20 cellular contexts compared by ENCODE assay signal in the genomic region with DNA sequence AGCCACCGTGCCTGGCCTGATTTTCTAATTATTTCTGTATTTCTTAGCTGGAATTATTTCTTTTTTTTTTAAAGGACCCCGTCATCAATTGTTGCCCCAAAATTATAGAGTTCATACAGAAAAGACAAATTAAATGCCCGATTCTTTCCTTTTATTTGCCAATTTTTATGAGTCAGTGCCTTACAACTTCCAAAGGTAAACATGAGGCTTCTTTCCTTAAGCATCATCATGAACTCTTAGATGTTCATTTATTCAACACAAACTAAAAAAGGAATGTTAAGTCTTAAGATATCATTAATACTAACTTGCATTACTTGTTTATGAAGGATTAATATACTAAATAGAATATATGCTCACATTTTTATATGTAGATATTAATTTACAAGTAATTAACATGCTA.
"Had no signal": no experiment of that assay in that cellular context is flagged by ENCODE, and none has a peak within 500 bp of the region (broad histone marks: within the 10 kb centered on the region; RNA-seq: fewer than 3 reads in every experiment).

No MANE protein-coding gene starts in this region.

- H3K27ac Mint-ChIP-seq: T-cell had no signal

- H3K9ac ChIP-seq: SK-N-SH had no signal

- DNase-seq: Karpas-422, KG1, MM.1S, NCI-H1092 treated with DMSO at 0.1 percent for 48 hours, NCI-H1436, NCI-H187, NCI-H2029, NCI-H2081 treated with DMSO at 0.1 percent for 48 hours, NCI-H2171, NCI-H226, NCI-H446, NCI-H510A, NCI-H524 treated with DMSO at 0.1 percent for 48 hours, NCI-H69, NCI-H774, SHP77, SK-N-SH, SW 1271, T-cell had no signal

- H3K27me3 Mint-ChIP-seq: T-cell had no signal

- ATAC-seq: Panc1, T-cell had no signal

- H3K4me3 Mint-ChIP-seq: T-cell had no signal

- H3K9me2 ChIP-seq: SK-N-SH had no signal

- H3K9me3 Mint-ChIP-seq: T-cell had no signal

- H3K9me3 ChIP-seq: SK-N-SH had no signal

- H3K4me2 ChIP-seq: SK-N-SH had no signal
